Comparison of ENCODE assay signal across 26 cellular contexts in the genomic region with DNA sequence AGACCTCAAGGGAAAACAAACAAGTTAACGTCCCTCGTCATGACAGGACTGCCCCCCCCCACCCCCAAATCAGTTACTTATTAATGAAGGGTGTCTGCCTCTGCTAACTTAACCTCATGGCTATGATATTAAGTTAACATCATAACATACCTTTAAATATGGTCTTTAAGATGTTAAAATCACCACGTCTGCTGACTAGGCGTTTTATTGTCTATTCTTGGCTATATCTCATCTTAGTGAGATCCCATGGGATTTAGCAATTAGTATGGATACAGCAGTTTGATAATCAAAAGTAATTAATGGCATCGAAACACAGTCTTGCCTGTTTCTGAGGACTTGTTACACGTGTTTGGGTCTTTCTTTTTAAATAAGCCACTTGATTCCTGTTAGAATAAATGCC.
"Had no signal": no experiment of that assay in that cellular context is flagged by ENCODE, and none has a peak within 500 bp of the region (broad histone marks: within the 10 kb centered on the region; RNA-seq: fewer than 3 reads in every experiment).

No MANE protein-coding gene starts in this region.

- FAIRE-seq: endometrium, islet of Langerhans, keratinocyte had no signal

- H3K4me1 ChIP-seq: esophagus squamous epithelium, gastrocnemius medialis, heart right ventricle, left lung, lower lobe of right lung had no signal

- ATAC-seq: effector memory CD8-positive, alpha-beta T cell; esophagus mucosa; gastrocnemius medialis; heart right ventricle; left cardiac atrium; left lung; left ventricle myocardium superior; lower lobe of right lung; mucosa of descending colon; naive thymus-derived CD8-positive, alpha-beta T cell had no signal

- DNase-seq: cortex of kidney; effector CD8-positive, alpha-beta T cell; effector memory CD8-positive, alpha-beta T cell; endodermal cell; erythroblast; esophagus squamous epithelium; foreskin fibroblast; foreskin melanocyte; gastrocnemius medialis; glutamatergic neuron; head of caudate nucleus; heart right ventricle; hippocampal formation; left cardiac atrium; left lung; left ventricle myocardium superior; lower lobe of right lung; mesenchymal stem cell; mucosa of descending colon; naive B cell; naive thymus-derived CD8-positive, alpha-beta T cell had no signal

- H3K4me3 ChIP-seq: esophagus squamous epithelium, gastrocnemius medialis, heart right ventricle, left lung, lower lobe of right lung, mucosa of descending colon had no signal

- H3K27ac ChIP-seq: epithelial cell of prostate, esophagus squamous epithelium, gastrocnemius medialis, heart right ventricle, left lung, lower lobe of right lung had no signal

- H3K9me3 ChIP-seq: esophagus squamous epithelium, gastrocnemius medialis, heart right ventricle, left lung, lower lobe of right lung, mucosa of descending colon had no signal

- H3K36me3 ChIP-seq: esophagus squamous epithelium, gastrocnemius medialis, heart right ventricle, left lung, lower lobe of right lung had no signal
